1 cellular context compared by ENCODE assay signal in genomic region chr20:38975539-38976120, GRCh38.
TF ChIP-seq lines count a peak whose summit lies in the region.

No MANE protein-coding gene starts in this region.

TF ChIP-seq in HepG2, 621 proteins besides CTCF, POLR2A, EP300 and RAD21 (continued from another document):
- 0 out of 2 replicates have a peak, but pooled peaks have one; percentile 43 for TF ChIP-seq FOXO4 (CRISPR knock-in tag; conservative IDR thresholded peaks at IDR 0.05)
- TF ChIP-seq ZNF543 (CRISPR knock-in tag; IDR thresholded peaks at IDR 0.05): no peak
